Comparison of ENCODE assay signal across 15 cellular contexts in the genomic region with DNA sequence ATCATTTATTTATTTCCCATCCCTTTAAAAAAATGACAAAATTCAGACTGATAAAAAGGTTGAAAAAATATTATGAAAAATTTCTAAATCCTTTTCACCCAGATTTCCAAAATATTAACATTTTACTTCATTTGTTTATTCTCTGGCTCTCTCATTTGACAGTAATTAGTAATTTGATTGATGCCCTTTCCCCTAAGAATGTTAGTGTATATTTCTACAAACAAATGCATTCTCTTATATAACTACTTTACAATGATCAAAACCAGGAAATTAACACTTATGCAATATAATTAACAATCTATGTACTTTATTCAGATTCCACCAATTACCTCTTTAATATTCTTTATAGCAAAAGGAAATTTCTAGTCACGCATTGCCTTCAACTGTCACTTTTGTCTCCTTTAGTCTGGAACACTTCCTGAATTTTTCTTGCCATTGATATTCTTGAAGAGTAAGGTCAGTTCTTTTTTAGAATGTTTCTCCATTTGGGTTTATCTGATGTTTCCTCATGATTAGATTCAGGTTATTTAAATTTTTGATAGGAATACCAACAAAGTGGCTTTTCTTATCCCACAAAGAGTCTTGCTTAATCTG. TPM values are rescaled to one million over a fixed set of nuclear protein-coding genes. Genes with fewer than 3 reads are reported as not detected.
DNase-seq lines count a peak whose midpoint lies in the region; ATAC-seq, FAIRE-seq and TF ChIP-seq lines count a peak whose summit lies in the region.
"Had no signal": no experiment of that assay in that cellular context is flagged by ENCODE, and none has a peak within 500 bp of the region (broad histone marks: within the 10 kb centered on the region; RNA-seq: fewer than 3 reads in every experiment).

No MANE protein-coding gene starts in this region.

- POLR2A ChIA-PET in CD8-positive, alpha-beta T cell (lab: Charles Lee): interaction anchor here (1.4 kb wide), 1 partner anchor 12 kb away, joined by 4 read pairs; no protein-coding TSS in a partner anchor
- POLR2A ChIA-PET in activated B cell treated with CpG ODN at 0.5 μM for 24 hours (lab: Charles Lee) (interaction anchor here (1.3 to 6.4 kb wide), 3 partner anchors 9 to 90 kb away, joined by 3 to 51 read pairs (median 20); a partner anchor contains a TSS), MCF 10A (lab: Yijun Ruan, JAX) (no interaction called here)

- no peak for TF ChIP-seq CTCF in CD8-positive, alpha-beta T cell (IDR thresholded peaks at IDR 0.05)
- TF ChIP-seq CTCF in activated B cell treated with CpG ODN at 0.5 μM for 24 hours (IDR thresholded peaks at IDR 0.05) (no peak), MCF 10A (IDR thresholded peaks at IDR 0.05; ENCODE audit: unreplicated experiment) (no peak)

- H3K27ac ChIP-seq in CD8-positive, alpha-beta T cell (ENCODE audit: low read depth, low read length): peak overlapping the region; percentile 30
- H3K27ac ChIP-seq: ascending aorta, neural progenitor cell, right lobe of liver had no signal

- no TSS peak for BruUV-seq in MCF 10A (replicated peaks; lab: Mats Ljungman, UMichigan)

- ATAC-seq in CD8-positive, alpha-beta T cell: no peak
- ATAC-seq in activated B cell treated with CpG ODN at 0.5 μM for 24 hours (ENCODE audit: low read depth) (no peak), naive B cell (ENCODE audit: low read depth in 2 of 2) (no peak), HG02678 (IDR thresholded peaks at IDR 0.05; ENCODE audit: unreplicated experiment) (no peak)
- ATAC-seq: right lobe of liver had no signal

- no peak for TF ChIP-seq POLR2A in GM12891 (IDR thresholded peaks at IDR 0.05; ENCODE audit: low read depth, low read length)

- peaks cover 68% of the 10 kb centered on the region for H3K4me1 Mint-ChIP-seq in CD8-positive, alpha-beta T cell (ENCODE audit: low read depth)
- H3K4me1 Mint-ChIP-seq in activated B cell treated with CpG ODN at 0.5 μM for 24 hours (peaks cover 73% of the 10 kb centered on the region), naive B cell (peaks cover 54 to 66% (median 65%) of the 10 kb centered on the region in 3 donors), MCF 10A (ENCODE audit: insufficient read depth, unreplicated experiment) (peaks cover 7% of the 10 kb centered on the region)
- H3K4me1 Mint-ChIP-seq: neural progenitor cell had no signal

- CTCF ChIA-PET in CD8-positive, alpha-beta T cell (lab: Charles Lee): interaction anchor here (0.9 kb wide), 1 partner anchor 52 kb away, joined by 3 read pairs; no protein-coding TSS in a partner anchor
- CTCF ChIA-PET in activated B cell treated with CpG ODN at 0.5 μM for 24 hours (lab: Charles Lee): no interaction called here
- CTCF ChIA-PET in MCF 10A (lab: Yijun Ruan, JAX): no interaction called here

- peaks cover 67% of the 10 kb centered on the region for H3K36me3 Mint-ChIP-seq in CD8-positive, alpha-beta T cell
- H3K36me3 Mint-ChIP-seq in activated B cell treated with CpG ODN at 0.5 μM for 24 hours (ENCODE audit: low read depth) (peaks cover 69% of the 10 kb centered on the region), naive B cell (peaks cover 55 to 56% of the 10 kb centered on the region in 2 donors), MCF 10A (ENCODE audit: insufficient read depth, unreplicated experiment) (no peaks in the 10 kb centered on the region)
- H3K36me3 Mint-ChIP-seq: neural progenitor cell had no signal

- H3K9me3 ChIP-seq in CD8-positive, alpha-beta T cell (ENCODE audit: low read length): no peaks in the 10 kb centered on the region
- H3K9me3 ChIP-seq: Caco-2, right lobe of liver had no signal

- peak overlapping the region; percentile 96 for H3K4me3 Mint-ChIP-seq in CD8-positive, alpha-beta T cell
- peak overlapping the region; percentile 79 for H3K4me3 Mint-ChIP-seq in activated B cell treated with CpG ODN at 0.5 μM for 24 hours
- peak overlapping the region; percentile 86 to 98 (median 92) for H3K4me3 Mint-ChIP-seq in naive B cell
- no peak overlapping the region for H3K4me3 Mint-ChIP-seq in MCF 10A (ENCODE audit: unreplicated experiment)
- H3K4me3 Mint-ChIP-seq: neural progenitor cell had no signal

- DNase-seq in CD8-positive, alpha-beta T cell: no peak
- DNase-seq in GM12891 (ENCODE audit: insufficient read length, low spot score): no peak
- DNase-seq in activated B cell treated with CpG ODN at 0.5 μM for 24 hours: no peak
- DNase-seq in naive B cell: no peak
- DNase-seq in HT-29 (ENCODE audit: low spot score): no peak
- DNase-seq in MCF 10A (ENCODE audit: unreplicated experiment): no peak
- DNase-seq: Caco-2, dermis blood vessel endothelial cell, NCI-H1105 treated with DMSO at 0.1 percent for 48 hours, NCI-H2227 treated with DMSO at 0.1 percent for 48 hours, right lobe of liver, substantia nigra had no signal

- H3K27me3 ChIP-seq in CD8-positive, alpha-beta T cell (ENCODE audit: insufficient read depth, low read length): no peaks in the 10 kb centered on the region
- H3K27me3 ChIP-seq: ascending aorta, neural progenitor cell, right lobe of liver had no signal

- no peaks in the 10 kb centered on the region for H3K27me3 Mint-ChIP-seq in CD8-positive, alpha-beta T cell (ENCODE audit: low read depth)
- H3K27me3 Mint-ChIP-seq in activated B cell treated with CpG ODN at 0.5 μM for 24 hours (no peaks in the 10 kb centered on the region), naive B cell (no peaks in the 10 kb centered on the region), MCF 10A (ENCODE audit: insufficient read depth, unreplicated experiment) (no peaks in the 10 kb centered on the region)

- peak; percentile 20 for FAIRE-seq in GM12891 (lab: Jason Lieb, UNC)

- peaks cover 63% of the 10 kb centered on the region for H3K4me1 ChIP-seq in CD8-positive, alpha-beta T cell (ENCODE audit: insufficient read depth, low read length)
- H3K4me1 ChIP-seq: ascending aorta, Caco-2, neural progenitor cell, right lobe of liver had no signal

- H3K27ac Mint-ChIP-seq in CD8-positive, alpha-beta T cell: peak overlapping the region; percentile 89
- H3K27ac Mint-ChIP-seq in activated B cell treated with CpG ODN at 0.5 μM for 24 hours (peak overlapping the region; percentile 85), naive B cell (peak overlapping the region; percentile 56 to 96 (median 78)), MCF 10A (ENCODE audit: low read depth, unreplicated experiment) (no peak overlapping the region)
- H3K27ac Mint-ChIP-seq: neural progenitor cell had no signal

- no peaks in the 10 kb centered on the region for H3K9me3 Mint-ChIP-seq in CD8-positive, alpha-beta T cell
- H3K9me3 Mint-ChIP-seq in activated B cell treated with CpG ODN at 0.5 μM for 24 hours: no peaks in the 10 kb centered on the region
- H3K9me3 Mint-ChIP-seq in naive B cell: peaks cover 0 to 2% (median 0%) of the 10 kb centered on the region in 7 donors
- no peaks in the 10 kb centered on the region for H3K9me3 Mint-ChIP-seq in MCF 10A (ENCODE audit: unreplicated experiment)
- H3K9me3 Mint-ChIP-seq: neural progenitor cell had no signal

- H3K4me3 ChIP-seq in CD8-positive, alpha-beta T cell (ENCODE audit: low read depth, low read length): peak overlapping the region; percentile 29
- H3K4me3 ChIP-seq: ascending aorta, neural progenitor cell, right lobe of liver had no signal

- H3K36me3 ChIP-seq in CD8-positive, alpha-beta T cell (ENCODE audit: insufficient read depth, low read length): no peaks in the 10 kb centered on the region
- H3K36me3 ChIP-seq: ascending aorta, neural progenitor cell, right lobe of liver had no signal

- intact Hi-C loops in CD8-positive, alpha-beta T cell (cut with DNase I, micrococcal nuclease): loop anchor here (5.0 to 10.0 kb wide), 3 partner anchors 242 to 340 kb away; a partner anchor contains a TSS
- intact Hi-C loops in activated B cell treated with CpG ODN at 0.5 μM for 24 hours (cut with micrococcal nuclease) (loop anchor here (10.0 kb wide), 3 partner anchors 532 to 738 kb away; a partner anchor contains a TSS), MCF 10A (cut with micrococcal nuclease) (no loop called here)

TF ChIP-seq in GM12891, 5 proteins besides CTCF, POLR2A, EP300 and RAD21:
- TF ChIP-seq POLR2AphosphoS5 (IDR thresholded peaks at IDR 0.05; ENCODE audit: low read depth, low read length) (no peak), PAX5 (IDR thresholded peaks at IDR 0.05; ENCODE audit: insufficient read depth, low read length, severe bottlenecking) (no peak)

RNA-seq across cellular contexts. Expression of a gene that starts 3.9 kb away (rescaled TPM):
- total RNA-seq in CD8-positive, alpha-beta T cell: 100 to 1,000 TPM; 205 to 213 TPM
- 334 TPM for polyA plus RNA-seq in GM12891 (2012; ENCODE audit: low read depth, missing spikeins)
- 491 and 522 TPM in 2 replicates for total RNA-seq in activated B cell treated with CpG ODN at 0.5 μM for 24 hours
- polyA plus RNA-seq in naive B cell (ENCODE audit: low read depth in 6 of 6): 1,000 to 10,000 TPM; 1,145 to 1,609 (median 1,337) TPM
- not detected in 2 replicates for total RNA-seq in HT-29 (2014; rRNA removed; shearing (Covaris generic))
- total RNA-seq in MCF 10A (2022): not detected in 2 replicates
- total RNA-seq: Caco-2, dermis blood vessel endothelial cell had no signal

Comparison
In these comparisons a context has a peak if more than half of its experiments do, and no peak if none do; other contexts are left out.
1. RNA of a gene that starts 3.9 kb away (total RNA-seq): 491 to 522 TPM in activated B cell treated with CpG ODN at 0.5 μM for 24 hours and 205 to 213 TPM in CD8-positive, alpha-beta T cell; not detected in HT-29 and not detected in MCF 10A; every median in the first group is over 100 times any median in the second.